8 cellular contexts compared by ENCODE assay signal in the genomic region with DNA sequence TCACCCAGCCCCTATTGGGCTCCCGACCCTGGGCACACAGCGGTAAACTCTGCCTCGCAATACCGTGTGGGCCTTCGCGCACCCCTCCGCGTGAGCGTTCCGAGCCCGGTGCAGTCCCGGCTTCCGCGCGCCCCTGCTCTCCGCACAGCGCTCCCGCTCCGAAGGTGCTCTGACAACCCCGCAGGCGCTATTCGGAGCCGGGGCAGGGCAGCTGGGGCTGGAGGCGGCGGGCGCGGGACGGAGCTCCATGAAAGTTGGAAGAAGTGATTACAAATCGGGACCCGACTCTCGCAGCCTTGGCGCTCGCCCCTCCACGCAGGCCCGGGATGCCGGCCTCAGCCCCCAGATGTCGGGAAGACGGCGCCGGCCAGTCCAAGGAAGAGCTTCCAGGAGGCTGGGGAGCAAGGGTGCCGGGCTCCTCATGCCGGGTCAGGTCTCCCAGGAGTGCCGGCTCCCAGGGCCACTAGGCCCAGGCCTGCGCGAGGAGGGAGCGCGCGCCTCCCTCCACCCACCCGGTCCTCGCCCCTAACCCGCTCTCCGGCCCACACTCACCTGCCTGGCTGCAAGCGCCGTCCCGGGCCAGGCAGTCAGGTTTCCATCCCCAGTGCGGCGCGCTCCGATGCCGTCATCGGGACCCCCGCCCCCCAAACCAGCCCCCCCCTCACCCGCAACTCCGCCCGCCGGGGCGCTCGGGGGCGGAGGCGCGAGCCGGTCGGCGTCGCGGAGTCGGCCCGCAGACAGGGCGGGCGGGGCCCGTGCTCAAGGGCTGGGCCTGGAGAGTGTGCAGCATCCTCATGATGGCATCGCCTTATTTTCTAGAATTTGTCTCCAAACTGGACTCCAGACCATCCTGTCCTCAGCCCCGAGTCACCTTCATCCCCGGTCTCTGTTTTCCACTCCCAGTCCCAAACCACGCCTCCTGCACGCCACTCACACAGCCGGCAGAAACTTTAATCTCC. TPM values are rescaled to one million over a fixed set of nuclear protein-coding genes. Genes with fewer than 3 reads are reported as not detected.
DNase-seq lines count a peak whose midpoint lies in the region; ATAC-seq and TF ChIP-seq lines count a peak whose summit lies in the region.

A gene with protein sequence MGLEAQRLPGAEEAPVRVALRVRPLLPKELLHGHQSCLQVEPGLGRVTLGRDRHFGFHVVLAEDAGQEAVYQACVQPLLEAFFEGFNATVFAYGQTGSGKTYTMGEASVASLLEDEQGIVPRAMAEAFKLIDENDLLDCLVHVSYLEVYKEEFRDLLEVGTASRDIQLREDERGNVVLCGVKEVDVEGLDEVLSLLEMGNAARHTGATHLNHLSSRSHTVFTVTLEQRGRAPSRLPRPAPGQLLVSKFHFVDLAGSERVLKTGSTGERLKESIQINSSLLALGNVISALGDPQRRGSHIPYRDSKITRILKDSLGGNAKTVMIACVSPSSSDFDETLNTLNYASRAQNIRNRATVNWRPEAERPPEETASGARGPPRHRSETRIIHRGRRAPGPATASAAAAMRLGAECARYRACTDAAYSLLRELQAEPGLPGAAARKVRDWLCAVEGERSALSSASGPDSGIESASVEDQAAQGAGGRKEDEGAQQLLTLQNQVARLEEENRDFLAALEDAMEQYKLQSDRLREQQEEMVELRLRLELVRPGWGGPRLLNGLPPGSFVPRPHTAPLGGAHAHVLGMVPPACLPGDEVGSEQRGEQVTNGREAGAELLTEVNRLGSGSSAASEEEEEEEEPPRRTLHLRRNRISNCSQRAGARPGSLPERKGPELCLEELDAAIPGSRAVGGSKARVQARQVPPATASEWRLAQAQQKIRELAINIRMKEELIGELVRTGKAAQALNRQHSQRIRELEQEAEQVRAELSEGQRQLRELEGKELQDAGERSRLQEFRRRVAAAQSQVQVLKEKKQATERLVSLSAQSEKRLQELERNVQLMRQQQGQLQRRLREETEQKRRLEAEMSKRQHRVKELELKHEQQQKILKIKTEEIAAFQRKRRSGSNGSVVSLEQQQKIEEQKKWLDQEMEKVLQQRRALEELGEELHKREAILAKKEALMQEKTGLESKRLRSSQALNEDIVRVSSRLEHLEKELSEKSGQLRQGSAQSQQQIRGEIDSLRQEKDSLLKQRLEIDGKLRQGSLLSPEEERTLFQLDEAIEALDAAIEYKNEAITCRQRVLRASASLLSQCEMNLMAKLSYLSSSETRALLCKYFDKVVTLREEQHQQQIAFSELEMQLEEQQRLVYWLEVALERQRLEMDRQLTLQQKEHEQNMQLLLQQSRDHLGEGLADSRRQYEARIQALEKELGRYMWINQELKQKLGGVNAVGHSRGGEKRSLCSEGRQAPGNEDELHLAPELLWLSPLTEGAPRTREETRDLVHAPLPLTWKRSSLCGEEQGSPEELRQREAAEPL (N-terminal part only) (minus strand): TSS at position 621 of the 959 bp plus-strand sequence. CDS start 2,537 bp downstream, outside the sequence.

- peaks cover 21 to 60% (median 30%) of the 10 kb centered on the region in 5 donors for H3K27me3 Mint-ChIP-seq in naive thymus-derived CD8-positive, alpha-beta T cell

- DNase-seq in COLO829 (ENCODE audit: low spot score): peak; percentile 38
- DNase-seq in HFF-Myc (ENCODE audit: extremely low read depth, low read depth): no peak
- DNase-seq in WERI-Rb-1: peak; percentile 74
- peak; percentile 40 for DNase-seq in fibroblast of mammary gland (ENCODE audit: low read depth)
- DNase-seq in naive thymus-derived CD8-positive, alpha-beta T cell: no peak
- DNase-seq in Karpas-422: no peak

- H3K9me2 ChIP-seq in Karpas-422 (replicated peaks; ENCODE audit: insufficient read depth, low read length): no peaks in the 10 kb centered on the region

- no peak within 1 kb of the TSS for H3K9ac ChIP-seq in Karpas-422 (ENCODE audit: low read length)

- H4K20me1 ChIP-seq in Karpas-422 (ENCODE audit: insufficient read depth, low read depth, low read length): 0 out of 2 replicates have a peak, but pooled peaks cover 3% of the 10 kb centered on the region

- peaks cover 7 to 17% (median 15%) of the 10 kb centered on the region in 4 donors for H3K4me1 Mint-ChIP-seq in naive thymus-derived CD8-positive, alpha-beta T cell

- peak within 1 kb of the TSS in 2 of 10 donors; percentile 31 to 65 for H3K27ac Mint-ChIP-seq in naive thymus-derived CD8-positive, alpha-beta T cell

- H3K36me3 ChIP-seq in WERI-Rb-1: peaks cover 12% of the 10 kb centered on the region; the same call in 1 of the 2 replicates
- no peaks in the 10 kb centered on the region for H3K36me3 ChIP-seq in Karpas-422 (ENCODE audit: insufficient read depth, low read length)

- no peak within 1 kb of the TSS for H3K4me2 ChIP-seq in Karpas-422 (ENCODE audit: low read depth, low read length, poor library complexity, severe bottlenecking)

- H3K27me3 ChIP-seq in WERI-Rb-1 (ENCODE audit: insufficient read depth, low read depth, severe bottlenecking) (no peaks in the 10 kb centered on the region), Karpas-422 (ENCODE audit: low read length) (no peaks in the 10 kb centered on the region)

- POLR2A ChIA-PET in naive thymus-derived CD8-positive, alpha-beta T cell (lab: Charles Lee): no interaction called here

- H3K4me3 ChIP-seq in HFF-Myc (replicated peaks; ENCODE audit: low read depth, low read length): peak within 1 kb of the TSS; percentile 83
- H3K4me3 ChIP-seq in WERI-Rb-1 (ENCODE audit: low read depth, low read length): peak within 1 kb of the TSS; percentile 90
- peak within 1 kb of the TSS; percentile 66 for H3K4me3 ChIP-seq in fibroblast of mammary gland (ENCODE audit: control insufficient read depth, low read depth, low read length)
- no peak within 1 kb of the TSS for H3K4me3 ChIP-seq in Karpas-422 (ENCODE audit: low read length)

- no peaks in the 10 kb centered on the region for H3K4me1 ChIP-seq in Karpas-422 (ENCODE audit: low read length)

- H3K9me3 ChIP-seq in WERI-Rb-1 (ENCODE audit: severe bottlenecking) (no peaks in the 10 kb centered on the region), Karpas-422 (ENCODE audit: low read length) (no peaks in the 10 kb centered on the region)

- H3K27ac ChIP-seq in WERI-Rb-1 (0 out of 2 replicates have a peak within 1 kb of the TSS, but pooled peaks have one; percentile 32), Karpas-422 (ENCODE audit: low read length) (no peak within 1 kb of the TSS)

- no peaks in the 10 kb centered on the region for H3K36me3 Mint-ChIP-seq in naive thymus-derived CD8-positive, alpha-beta T cell

- H3K79me2 ChIP-seq in Karpas-422 (ENCODE audit: low read length): no peaks in the 10 kb centered on the region

- no peak for TF ChIP-seq CTCF in HFF-Myc (IDR thresholded peaks at IDR 0.05; ENCODE audit: low read depth, low read length, missing control alignments)
- no peak for TF ChIP-seq CTCF in WERI-Rb-1 (IDR thresholded peaks at IDR 0.05; ENCODE audit: low read depth, low read length)
- TF ChIP-seq CTCF in fibroblast of mammary gland (conservative IDR thresholded peaks at IDR 0.05; ENCODE audit: control insufficient read depth, insufficient read depth, low read depth, low read length): no peak

- peak within 1 kb of the TSS; percentile 62 to 84 (median 78) for H3K4me3 Mint-ChIP-seq in naive thymus-derived CD8-positive, alpha-beta T cell

- H3K9me3 Mint-ChIP-seq in naive thymus-derived CD8-positive, alpha-beta T cell: no peaks in the 10 kb centered on the region

- ATAC-seq in naive thymus-derived CD8-positive, alpha-beta T cell: peak; percentile 44 to 62
- ATAC-seq in GM21390 (IDR thresholded peaks at IDR 0.05; ENCODE audit: unreplicated experiment) (no peak), GM21717 (IDR thresholded peaks at IDR 0.05; ENCODE audit: unreplicated experiment) (no peak)

- H2AFZ ChIP-seq in Karpas-422 (ENCODE audit: low read length): no peak within 1 kb of the TSS

RNA-seq across cellular contexts. Expression of the gene that starts here (rescaled TPM):
- under 1 TPM in 1 of 2 experiments, not detected in 1; 0.10 TPM for total RNA-seq in naive thymus-derived CD8-positive, alpha-beta T cell
- polyA plus RNA-seq in naive thymus-derived CD8-positive, alpha-beta T cell: under 1 TPM in 1 of 3 donors, not detected in 2; 0.17 TPM
- total RNA-seq in Karpas-422 (2014; rRNA removed; shearing (Covaris generic); ENCODE audit: low replicate concordance): not detected in 2 replicates

Comparison
In these comparisons a context has a peak if more than half of its experiments do, and no peak if none do; other contexts are left out.
1. Peak in ATAC-seq in naive thymus-derived CD8-positive, alpha-beta T cell; RNA of the gene not detected or under 1 TPM.
2. DNase-seq: peak in COLO829 (single experiment), WERI-Rb-1 (single experiment) and fibroblast of mammary gland (single experiment); none in HFF-Myc (single experiment), naive thymus-derived CD8-positive, alpha-beta T cell (0 of 10) and Karpas-422 (single experiment).